ENCODE assay signal across 21 cellular contexts in the genomic region with DNA sequence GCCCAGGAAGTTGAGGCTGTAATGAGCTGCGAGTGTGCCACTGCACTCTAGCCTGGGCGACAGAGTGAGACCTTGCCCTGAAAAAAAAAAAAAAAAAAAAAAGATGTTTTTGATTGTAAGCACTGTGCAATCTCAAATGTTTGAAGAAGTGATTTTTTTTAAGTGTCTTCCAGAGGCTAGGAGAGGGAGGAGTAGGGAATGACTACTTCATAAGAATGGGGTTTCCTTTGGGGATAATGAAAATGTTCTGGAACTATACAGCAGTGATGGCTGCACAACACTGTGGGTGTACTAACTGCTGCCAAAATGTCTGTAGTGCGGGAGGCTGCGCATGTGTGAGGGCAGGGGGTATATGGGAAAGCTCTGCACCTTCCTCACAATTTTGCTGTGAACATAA.
"Had no signal": no experiment of that assay in that cellular context is flagged by ENCODE, and none has a peak within 500 bp of the region (broad histone marks: within the 10 kb centered on the region; RNA-seq: fewer than 3 reads in every experiment).

No MANE protein-coding gene starts in this region.

- FAIRE-seq: bronchial epithelial cell had no signal

- H3K9ac ChIP-seq: neural progenitor cell had no signal

- H3K36me3 ChIP-seq: lower lobe of right lung, neural progenitor cell, spleen, upper lobe of left lung had no signal

- DNase-seq: activated CD4-positive, alpha-beta T cell treated with anti-CD3 and anti-CD28 coated beads for 4 hours; activated CD4-positive, alpha-beta T cell treated with anti-CD3 and anti-CD28 coated beads, Interleukin-2, amount 50 U/mL, for 48 hours; activated CD4-positive, CD25-positive, alpha-beta regulatory T cell; activated naive CD8-positive, alpha-beta T cell treated with anti-CD3 and anti-CD28 coated beads for 36 hours; amniotic stem cell; cerebellar nuclear complex; cortex of kidney; foreskin keratinocyte; immature natural killer cell; lower lobe of right lung; naive thymus-derived CD4-positive, alpha-beta T cell; retina; spleen; stimulated activated CD4-positive, alpha-beta T cell treated with anti-CD3 and anti-CD28 coated beads, Interleukin-4, amount 100 ng/mL, for 1 hour; stimulated activated naive CD4-positive, alpha-beta T cell; T-helper 17 cell; upper lobe of left lung had no signal

- H3K9me3 ChIP-seq: lower lobe of right lung, upper lobe of left lung had no signal

- H3K4me1 ChIP-seq: foreskin keratinocyte, lower lobe of right lung, neural progenitor cell, spleen had no signal

- H3K4me2 ChIP-seq: neural progenitor cell had no signal

- H2AFZ ChIP-seq: neural progenitor cell had no signal

- ATAC-seq: foreskin keratinocyte; left lobe of liver; lower lobe of right lung; naive thymus-derived CD4-positive, alpha-beta T cell; T-helper 17 cell had no signal

- H3K27ac ChIP-seq: epithelial cell of prostate, foreskin keratinocyte, lower lobe of right lung, neural progenitor cell, upper lobe of left lung had no signal

- H3K27me3 ChIP-seq: foreskin keratinocyte, neural progenitor cell, upper lobe of left lung had no signal

- H3K4me3 ChIP-seq: lower lobe of right lung, neural progenitor cell, spleen, upper lobe of left lung had no signal
